ENCODE assay signal across 16 cellular contexts in genomic region chr6:37041521-37041920, GRCh38. TPM values are rescaled to one million over a fixed set of nuclear protein-coding genes. Genes with fewer than 3 reads are reported as not detected.
DNase-seq lines count a peak whose midpoint lies in the region; ATAC-seq lines count a peak whose summit lies in the region.
"Had no signal": no experiment of that assay in that cellular context is flagged by ENCODE, and none has a peak within 500 bp of the region (broad histone marks: within the 10 kb centered on the region; RNA-seq: fewer than 3 reads in every experiment).

No MANE protein-coding gene starts in this region.

- H3K4me3 Mint-ChIP-seq in activated T-helper 17 cell treated with anti-CD3 and anti-CD28 coated beads, Interleukin-2, amount 50 U/mL, for 72 hours = peak overlapping the region; percentile 62

- H3K9me3 Mint-ChIP-seq in activated naive CD4-positive, alpha-beta T cell treated with anti-CD3 and anti-CD28 coated beads, Interleukin-2, amount 50 U/mL, for 72 hours = peaks cover 0 to 2% of the 10 kb centered on the region in 2 donors
- peaks cover 2% of the 10 kb centered on the region for H3K9me3 Mint-ChIP-seq in activated T-helper 17 cell treated with anti-CD3 and anti-CD28 coated beads, Interleukin-2, amount 50 U/mL, for 72 hours

- peak; percentile 69 to 82 for ATAC-seq in activated CD4-positive, CD25-positive, alpha-beta regulatory T cell treated with anti-CD3 and anti-CD28 coated beads, Interleukin-2, amount 50 U/mL, for 24 hours
- peak; percentile 29 to 92 for ATAC-seq in activated naive CD4-positive, alpha-beta T cell treated with anti-CD3 and anti-CD28 coated beads, Interleukin-2, amount 50 U/mL, for 72 hours
- peak; percentile 84 for ATAC-seq in activated T-helper 17 cell treated with anti-CD3 and anti-CD28 coated beads, Interleukin-2, amount 50 U/mL, for 72 hours (replicated peaks)
- ATAC-seq in stimulated activated naive CD8-positive, alpha-beta T cell treated with anti-CD3 and anti-CD28 coated beads, Interleukin-15, Interleukin-2, amounts not matched to agents 100 U/mL and 50 U/mL, for 24 hours = peak; percentile 13
- ATAC-seq in GM19035 (IDR thresholded peaks at IDR 0.05; ENCODE audit: unreplicated experiment) = no peak
- ATAC-seq in GM18517 (IDR thresholded peaks at IDR 0.05; ENCODE audit: unreplicated experiment) = no peak
- ATAC-seq: PC-3 had no signal

- peak overlapping the region in 1 of 2 donors; percentile 90 for H3K27ac Mint-ChIP-seq in activated naive CD4-positive, alpha-beta T cell treated with anti-CD3 and anti-CD28 coated beads, Interleukin-2, amount 50 U/mL, for 72 hours
- H3K27ac Mint-ChIP-seq in activated T-helper 17 cell treated with anti-CD3 and anti-CD28 coated beads, Interleukin-2, amount 50 U/mL, for 72 hours = peak overlapping the region; percentile 90

- H3K27me3 Mint-ChIP-seq in activated T-helper 17 cell treated with anti-CD3 and anti-CD28 coated beads, Interleukin-2, amount 50 U/mL, for 72 hours = no peaks in the 10 kb centered on the region

- no peak for DNase-seq in activated CD4-positive, CD25-positive, alpha-beta regulatory T cell treated with anti-CD3 and anti-CD28 coated beads, Interleukin-2, amount 50 U/mL, for 72 hours
- DNase-seq in activated naive CD4-positive, alpha-beta T cell treated with anti-CD3 and anti-CD28 coated beads, Interleukin-2, amount 50 U/mL, for 72 hours (ENCODE audit: low spot score in 2 of 2) = no peak
- DNase-seq in activated naive CD4-positive, alpha-beta T cell (lab: John Stamatoyannopoulos, UW) = no peak
- no peak for DNase-seq in stimulated activated naive CD8-positive, alpha-beta T cell treated with anti-CD3 and anti-CD28 coated beads, Interleukin-15, Interleukin-2, amounts not matched to agents 100 U/mL and 50 U/mL, for 24 hours
- DNase-seq: Karpas-422; MM.1S; NCI-H1105; NCI-H1694 treated with DMSO at 0.1 percent for 48 hours; NCI-H69; NK-92 treated with Interleukin-12 subunit alpha and Interleukin-12 subunit beta, amount 100 ng/mL, for 24 hours; PC-3 had no signal

- peaks cover 30% of the 10 kb centered on the region for H3K4me1 Mint-ChIP-seq in activated T-helper 17 cell treated with anti-CD3 and anti-CD28 coated beads, Interleukin-2, amount 50 U/mL, for 72 hours

- H3K36me3 Mint-ChIP-seq in activated naive CD4-positive, alpha-beta T cell treated with anti-CD3 and anti-CD28 coated beads, Interleukin-2, amount 50 U/mL, for 72 hours = peaks cover 0 to 19% of the 10 kb centered on the region in 2 donors
- no peaks in the 10 kb centered on the region for H3K36me3 Mint-ChIP-seq in activated T-helper 17 cell treated with anti-CD3 and anti-CD28 coated beads, Interleukin-2, amount 50 U/mL, for 72 hours (ENCODE audit: low read depth)

RNA-seq across cellular contexts. Expression of gene FGD2, which starts 36.1 kb away (rescaled TPM):
- 1 to 10 TPM; 1.3 to 2.4 TPM for total RNA-seq in activated naive CD4-positive, alpha-beta T cell treated with anti-CD3 and anti-CD28 coated beads, Interleukin-2, amount 50 U/mL, for 72 hours
- 1 to 10 TPM; 5.3 to 8.3 TPM for total RNA-seq in activated T-helper 17 cell treated with anti-CD3 and anti-CD28 coated beads, Interleukin-2, amount 50 U/mL, for 72 hours
- total RNA-seq: Daoy had no signal

RNA-seq across cellular contexts. Expression of gene MTCH1, which starts 55.5 kb away (rescaled TPM):
- 100 to 1,000 TPM; 129 to 139 TPM for total RNA-seq in activated naive CD4-positive, alpha-beta T cell treated with anti-CD3 and anti-CD28 coated beads, Interleukin-2, amount 50 U/mL, for 72 hours
- total RNA-seq in activated T-helper 17 cell treated with anti-CD3 and anti-CD28 coated beads, Interleukin-2, amount 50 U/mL, for 72 hours = 100 to 1,000 TPM in 1 of 2 donors, 10 to 100 TPM in 1; 97.9 to 133 TPM

Comparison
In these comparisons a context has a peak if more than half of its experiments do, and no peak if none do; other contexts are left out.
1. ATAC-seq: peak in activated CD4-positive, CD25-positive, alpha-beta regulatory T cell treated with anti-CD3 and anti-CD28 coated beads, Interleukin-2, amount 50 U/mL, for 24 hours (2 of 2), activated naive CD4-positive, alpha-beta T cell treated with anti-CD3 and anti-CD28 coated beads, Interleukin-2, amount 50 U/mL, for 72 hours (2 of 2), activated T-helper 17 cell treated with anti-CD3 and anti-CD28 coated beads, Interleukin-2, amount 50 U/mL, for 72 hours (single experiment) and stimulated activated naive CD8-positive, alpha-beta T cell treated with anti-CD3 and anti-CD28 coated beads, Interleukin-15, Interleukin-2, amounts not matched to agents 100 U/mL and 50 U/mL, for 24 hours (single experiment); none in GM19035 (single experiment) and GM18517 (single experiment).